In the genomic region with DNA sequence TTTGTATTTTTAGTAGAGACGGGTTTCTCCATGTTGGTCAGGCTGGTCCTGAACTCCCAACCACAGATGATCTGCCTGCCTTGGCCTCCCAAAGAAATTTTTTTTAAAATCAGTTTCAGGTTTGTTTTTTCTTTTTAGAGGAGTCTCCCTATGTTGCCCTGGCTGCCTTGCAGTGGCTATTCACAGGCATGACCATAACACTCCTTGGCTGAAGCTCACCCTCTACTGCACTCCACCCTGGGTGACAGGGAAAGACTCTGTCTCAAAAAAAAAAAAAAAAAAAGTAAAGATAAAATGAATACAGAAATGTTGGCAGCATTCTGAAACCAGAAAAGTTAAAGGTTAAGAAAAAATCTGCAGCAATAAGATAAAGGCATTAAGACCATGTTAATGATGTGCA, we compare ENCODE assay signal across 19 cellular contexts. TPM values are rescaled to one million over a fixed set of nuclear protein-coding genes. Genes with fewer than 3 reads are reported as not detected.
DNase-seq lines count a peak whose midpoint lies in the region; ATAC-seq and TF ChIP-seq lines count a peak whose summit lies in the region.
"Had no signal": no experiment of that assay in that cellular context is flagged by ENCODE, and none has a peak within 500 bp of the region (broad histone marks: within the 10 kb centered on the region; RNA-seq: fewer than 3 reads in every experiment).

No MANE protein-coding gene starts in this region.

- intact Hi-C loops in left ventricle myocardium inferior (cut with micrococcal nuclease) (no loop called here), vagina (cut with DNase I) (no loop called here)

- H3K4me3 ChIP-seq in left ventricle myocardium inferior (no peak overlapping the region), smooth muscle cell (no peak overlapping the region), vagina (no peak overlapping the region)
- H3K4me3 ChIP-seq: neural progenitor cell, suprapubic skin had no signal

- H3K4me1 ChIP-seq in left ventricle myocardium inferior: peaks cover 100% of the 10 kb centered on the region
- peaks cover 7% of the 10 kb centered on the region for H3K4me1 ChIP-seq in smooth muscle cell (ENCODE audit: low read depth)
- H3K4me1 ChIP-seq in vagina: peaks cover 95% of the 10 kb centered on the region
- H3K4me1 ChIP-seq: neural progenitor cell had no signal

- H3K4me1 Mint-ChIP-seq in activated naive CD8-positive, alpha-beta T cell (ENCODE audit: low read depth): peaks cover 59% of the 10 kb centered on the region
- peaks cover 51% of the 10 kb centered on the region for H3K4me1 Mint-ChIP-seq in activated naive CD8-positive, alpha-beta T cell treated with anti-CD3 and anti-CD28 coated beads for 36 hours
- H3K4me1 Mint-ChIP-seq in activated naive CD8-positive, alpha-beta T cell treated with anti-CD3 and anti-CD28 coated beads, Interleukin-2, amount 50 U/mL, for 24 hours: peaks cover 62% of the 10 kb centered on the region

- peak overlapping the region; percentile 42 for H3K27ac ChIP-seq in left ventricle myocardium inferior (replicated peaks)
- peak overlapping the region; percentile 60 for H3K27ac ChIP-seq in smooth muscle cell (ENCODE audit: low read depth)
- no peak overlapping the region for H3K27ac ChIP-seq in vagina
- H3K27ac ChIP-seq: suprapubic skin had no signal

- peaks cover 100% of the 10 kb centered on the region for H4K20me1 ChIP-seq in smooth muscle cell (ENCODE audit: low read depth)

- H3K9me3 ChIP-seq in left ventricle myocardium inferior (replicated peaks) (no peaks in the 10 kb centered on the region), smooth muscle cell (replicated peaks; ENCODE audit: low read depth) (no peaks in the 10 kb centered on the region), vagina (no peaks in the 10 kb centered on the region)
- H3K9me3 ChIP-seq: suprapubic skin had no signal

- H3K27me3 Mint-ChIP-seq in activated naive CD8-positive, alpha-beta T cell: no peaks in the 10 kb centered on the region
- no peaks in the 10 kb centered on the region for H3K27me3 Mint-ChIP-seq in activated naive CD8-positive, alpha-beta T cell treated with anti-CD3 and anti-CD28 coated beads for 36 hours
- no peaks in the 10 kb centered on the region for H3K27me3 Mint-ChIP-seq in activated naive CD8-positive, alpha-beta T cell treated with anti-CD3 and anti-CD28 coated beads, Interleukin-2, amount 50 U/mL, for 24 hours
- H3K27me3 Mint-ChIP-seq: activated B cell treated with CpG ODN at 0.5 μM for 24 hours had no signal

- H3K9me3 Mint-ChIP-seq in activated naive CD8-positive, alpha-beta T cell (ENCODE audit: low read depth): no peaks in the 10 kb centered on the region
- no peaks in the 10 kb centered on the region for H3K9me3 Mint-ChIP-seq in activated naive CD8-positive, alpha-beta T cell treated with anti-CD3 and anti-CD28 coated beads for 36 hours
- H3K9me3 Mint-ChIP-seq in activated naive CD8-positive, alpha-beta T cell treated with anti-CD3 and anti-CD28 coated beads, Interleukin-2, amount 50 U/mL, for 24 hours: no peaks in the 10 kb centered on the region
- H3K9me3 Mint-ChIP-seq in activated naive CD4-positive, alpha-beta T cell treated with anti-CD3 and anti-CD28 coated beads, Interleukin-2, amount 50 U/mL, for 72 hours: no peaks in the 10 kb centered on the region
- H3K9me3 Mint-ChIP-seq: activated B cell treated with CpG ODN at 0.5 μM for 24 hours, neural progenitor cell had no signal

- no peak for TF ChIP-seq CTCF in left ventricle myocardium inferior (IDR thresholded peaks at IDR 0.05; ENCODE audit: borderline replicate concordance)
- TF ChIP-seq CTCF in smooth muscle cell (IDR thresholded peaks at IDR 0.05; ENCODE audit: borderline replicate concordance, insufficient read depth, poor library complexity, severe bottlenecking): no peak
- TF ChIP-seq CTCF in vagina (IDR thresholded peaks at IDR 0.05): no peak

- peaks cover under 1% of the 10 kb centered on the region for H3F3A ChIP-seq in smooth muscle cell (ENCODE audit: low read depth)

- no peaks in the 10 kb centered on the region for H3K27me3 ChIP-seq in left ventricle myocardium inferior (ENCODE audit: low read depth)
- H3K27me3 ChIP-seq in smooth muscle cell (ENCODE audit: low read depth): no peaks in the 10 kb centered on the region
- H3K27me3 ChIP-seq in vagina: no peaks in the 10 kb centered on the region
- H3K27me3 ChIP-seq: neural progenitor cell, suprapubic skin had no signal

- no peak for ATAC-seq in activated naive CD8-positive, alpha-beta T cell treated with anti-CD3 and anti-CD28 coated beads, Interleukin-2, amount 50 U/mL, for 24 hours
- no peak for ATAC-seq in HG03135 (IDR thresholded peaks at IDR 0.05; ENCODE audit: unreplicated experiment)
- ATAC-seq in activated naive CD4-positive, alpha-beta T cell treated with anti-CD3 and anti-CD28 coated beads, Interleukin-2, amount 50 U/mL, for 72 hours: no peak

- peaks cover 100% of the 10 kb centered on the region for H3K79me2 ChIP-seq in smooth muscle cell (ENCODE audit: low read depth)

- 82% methylated on average over 1 of the region's 1 CpG for WGBS in smooth muscle cell (ENCODE audit: low lambda C conversion rate)

- H3K36me3 Mint-ChIP-seq in activated naive CD8-positive, alpha-beta T cell: peaks cover under 1% of the 10 kb centered on the region
- H3K36me3 Mint-ChIP-seq in activated naive CD8-positive, alpha-beta T cell treated with anti-CD3 and anti-CD28 coated beads for 36 hours: peaks cover 9% of the 10 kb centered on the region
- peaks cover 9% of the 10 kb centered on the region for H3K36me3 Mint-ChIP-seq in activated naive CD8-positive, alpha-beta T cell treated with anti-CD3 and anti-CD28 coated beads, Interleukin-2, amount 50 U/mL, for 24 hours (ENCODE audit: low read depth)
- H3K36me3 Mint-ChIP-seq in activated naive CD4-positive, alpha-beta T cell treated with anti-CD3 and anti-CD28 coated beads, Interleukin-2, amount 50 U/mL, for 72 hours: no peaks in the 10 kb centered on the region

- H3K27ac Mint-ChIP-seq in activated naive CD8-positive, alpha-beta T cell: peak overlapping the region; percentile 80
- no peak overlapping the region for H3K27ac Mint-ChIP-seq in activated naive CD8-positive, alpha-beta T cell treated with anti-CD3 and anti-CD28 coated beads for 36 hours
- peak overlapping the region; percentile 19 for H3K27ac Mint-ChIP-seq in activated naive CD8-positive, alpha-beta T cell treated with anti-CD3 and anti-CD28 coated beads, Interleukin-2, amount 50 U/mL, for 24 hours
- H3K27ac Mint-ChIP-seq in activated naive CD4-positive, alpha-beta T cell treated with anti-CD3 and anti-CD28 coated beads, Interleukin-2, amount 50 U/mL, for 72 hours: peak overlapping the region in 1 of 2 donors; percentile 79
- H3K27ac Mint-ChIP-seq: activated B cell treated with CpG ODN at 0.5 μM for 24 hours, neural progenitor cell had no signal

- H2AFZ ChIP-seq in smooth muscle cell (ENCODE audit: low read depth): no peak overlapping the region
- H2AFZ ChIP-seq: neural progenitor cell had no signal

- no peak overlapping the region for H3K9ac ChIP-seq in smooth muscle cell (ENCODE audit: low read depth)
- H3K9ac ChIP-seq: neural progenitor cell had no signal

- no peak overlapping the region for H3K4me2 ChIP-seq in smooth muscle cell
- H3K4me2 ChIP-seq: neural progenitor cell had no signal

- H3K4me3 Mint-ChIP-seq in activated naive CD8-positive, alpha-beta T cell: no peak overlapping the region
- no peak overlapping the region for H3K4me3 Mint-ChIP-seq in activated naive CD8-positive, alpha-beta T cell treated with anti-CD3 and anti-CD28 coated beads for 36 hours
- no peak overlapping the region for H3K4me3 Mint-ChIP-seq in activated naive CD8-positive, alpha-beta T cell treated with anti-CD3 and anti-CD28 coated beads, Interleukin-2, amount 50 U/mL, for 24 hours
- H3K4me3 Mint-ChIP-seq: activated B cell treated with CpG ODN at 0.5 μM for 24 hours, neural progenitor cell had no signal

- H3K36me3 ChIP-seq in left ventricle myocardium inferior (no peaks in the 10 kb centered on the region), smooth muscle cell (ENCODE audit: low read depth) (no peaks in the 10 kb centered on the region), vagina (no peaks in the 10 kb centered on the region)
- H3K36me3 ChIP-seq: neural progenitor cell, suprapubic skin had no signal

- no peak for DNase-seq in activated naive CD8-positive, alpha-beta T cell treated with anti-CD3 and anti-CD28 coated beads for 36 hours
- no peak for DNase-seq in activated naive CD8-positive, alpha-beta T cell treated with anti-CD3 and anti-CD28 coated beads, Interleukin-2, amount 50 U/mL, for 24 hours
- DNase-seq in left ventricle myocardium inferior (no peak), smooth muscle cell (lab: John Stamatoyannopoulos, UW; ENCODE audit: unreplicated experiment) (no peak), vagina (ENCODE audit: extremely low spot score in 2 of 2) (no peak)
- DNase-seq in activated naive CD4-positive, alpha-beta T cell treated with anti-CD3 and anti-CD28 coated beads, Interleukin-2, amount 50 U/mL, for 72 hours (ENCODE audit: low spot score in 2 of 2): no peak
- DNase-seq: activated B cell treated with CpG ODN at 0.5 μM for 24 hours; activated effector memory CD4-positive, alpha-beta T cell treated with Interleukin-2 at 50 U/mL for 16 hours; C1 segment of cervical spinal cord; foreskin melanocyte; GDM1; H7; kidney glomerular epithelial cell; NCI-H1436; SHP77 treated with DMSO at 0.1 percent for 48 hours had no signal

- no peak for TF ChIP-seq POLR2A in vagina (IDR thresholded peaks at IDR 0.05)

RNA-seq across cellular contexts. Expression of gene YWHAE, which starts 15.1 kb away (rescaled TPM):
- total RNA-seq in activated naive CD8-positive, alpha-beta T cell treated with anti-CD3 and anti-CD28 coated beads for 36 hours: 100 to 1,000 TPM; 550 to 555 TPM
- total RNA-seq in left ventricle myocardium inferior (569 TPM), smooth muscle cell (586 and 662 TPM in 2 replicates), vagina (487 TPM)
- 383 and 429 TPM in 2 replicates for polyA plus RNA-seq in smooth muscle cell
- 100 to 1,000 TPM; 301 to 497 TPM for total RNA-seq in activated naive CD4-positive, alpha-beta T cell treated with anti-CD3 and anti-CD28 coated beads, Interleukin-2, amount 50 U/mL, for 72 hours
